ENCODE assay signal across 8 cellular contexts in genomic region chr12:42237853-42238239, GRCh38. TPM values are rescaled to one million over a fixed set of nuclear protein-coding genes. Genes with fewer than 3 reads are reported as not detected.
DNase-seq lines count a peak whose midpoint lies in the region; ATAC-seq and TF ChIP-seq lines count a peak whose summit lies in the region.

No MANE protein-coding gene starts in this region.

- POLR2A ChIA-PET in SK-N-SH (lab: Yijun Ruan, JAX): no interaction called here

- H3K9ac ChIP-seq in SK-N-SH: peak overlapping the region; percentile 80; the same call in 1 of the 2 replicates

- H3K4me3 ChIP-seq in SK-N-SH (ENCODE audit: low read depth in 2 of 2, low read length in 1 of 2) (peak overlapping the region; percentile 87 to 91), foreskin fibroblast (ENCODE audit: low read depth in 1 of 2, low read length in 2 of 2) (peak overlapping the region; percentile 76 to 87), sigmoid colon (peak overlapping the region; percentile 65 to 91 (median 88))

- H3K4me1 ChIP-seq in SK-N-SH (ENCODE audit: control insufficient read depth in 1 of 2, insufficient read depth in 2 of 2, low read depth in 1 of 2, low read length in 1 of 2) (peaks cover 0 to 17% of the 10 kb centered on the region in 2 experiments; a peak in 3 of 4 replicates), sigmoid colon (peaks cover 0 to 40% (median 26%) of the 10 kb centered on the region in 4 donors)

- H3K79me2 ChIP-seq in SK-N-SH (ENCODE audit: insufficient read depth): peaks cover 56% of the 10 kb centered on the region

- CTCF ChIA-PET in SK-N-SH (lab: Yijun Ruan, JAX): no interaction called here

- TF ChIP-seq EP300 in SK-N-SH (IDR thresholded peaks at IDR 0.05; ENCODE audit: borderline replicate concordance in 1 of 2, low read depth in 1 of 2, low read length in 1 of 2): no peak
- no peak for TF ChIP-seq EP300 in sigmoid colon (IDR thresholded peaks at IDR 0.05)

- H3K9me3 ChIP-seq in SK-N-SH: no peaks in the 10 kb centered on the region
- H3K9me3 ChIP-seq in sigmoid colon: no peaks in the 10 kb centered on the region

- no peaks in the 10 kb centered on the region for H3K9me2 ChIP-seq in SK-N-SH

- DNase-seq in SK-N-SH: no peak
- no peak for DNase-seq in foreskin fibroblast
- no peak for DNase-seq in sigmoid colon
- no peak for DNase-seq in middle frontal gyrus (ENCODE audit: extremely low spot score, low spot score)
- no peak for DNase-seq in cortex of kidney (lab: John Stamatoyannopoulos, UW)
- no peak for DNase-seq in SHP77 treated with DMSO at 0.1 percent for 48 hours (lab: John Stamatoyannopoulos, UW)

- H3K4me2 ChIP-seq in SK-N-SH: no peak overlapping the region; the same call in 1 of the 2 replicates

- H3F3A ChIP-seq in SK-N-SH (replicated peaks; ENCODE audit: insufficient read depth): peaks cover 4% of the 10 kb centered on the region

- intact Hi-C loops in sigmoid colon (cut with DNase I): loop anchor here (2.0 to 10.0 kb wide), 3 partner anchors 89 to 247 kb away; partner anchors contain the start of genes GXYLT1, PPHLN1 and ZCRB1

- ATAC-seq in GM18517 (IDR thresholded peaks at IDR 0.05; ENCODE audit: unreplicated experiment) (peak; percentile 30), HG02623 (IDR thresholded peaks at IDR 0.05; ENCODE audit: unreplicated experiment) (peak; percentile 31)

- H3K27ac ChIP-seq in SK-N-SH (ENCODE audit: low read depth in 2 of 2, low read length in 1 of 2): peak overlapping the region; percentile 78 to 96
- H3K27ac ChIP-seq in sigmoid colon: peak overlapping the region; percentile 91 to 98 (median 94)

- under 1% methylated on average over 22 of the region's 54 CpGs for WGBS in SK-N-SH (ENCODE audit: low lambda C conversion rate)
- 0 to 1% methylated on average over 54 of the region's 54 CpGs for WGBS in sigmoid colon, 2 donors

- H4K20me1 ChIP-seq in SK-N-SH (ENCODE audit: insufficient read depth): no peaks in the 10 kb centered on the region

- TF ChIP-seq CTCF in SK-N-SH (IDR thresholded peaks at IDR 0.05) (no peak), foreskin fibroblast (IDR thresholded peaks at IDR 0.05; ENCODE audit: low read depth, low read length) (no peak), sigmoid colon (IDR thresholded peaks at IDR 0.05) (no peak)

- no peak for TF ChIP-seq POLR2A in sigmoid colon (IDR thresholded peaks at IDR 0.05)

- H3K36me3 ChIP-seq in SK-N-SH (replicated peaks in 1 of 2; ENCODE audit: control insufficient read depth in 1 of 2, insufficient read depth in 2 of 2, low read length in 1 of 2): peaks cover 10 to 17% of the 10 kb centered on the region in 2 experiments
- H3K36me3 ChIP-seq in sigmoid colon: peaks cover 0 to 8% (median 0%) of the 10 kb centered on the region in 4 donors

- H3K27me3 ChIP-seq in SK-N-SH (ENCODE audit: insufficient read depth) (no peaks in the 10 kb centered on the region), sigmoid colon (no peaks in the 10 kb centered on the region)

- peak overlapping the region; percentile 69; the same call in 1 of the 2 replicates for H2AFZ ChIP-seq in SK-N-SH (ENCODE audit: low read depth)

- TF ChIP-seq RAD21 in SK-N-SH (IDR thresholded peaks at IDR 0.05; ENCODE audit: low read length): no peak

TF ChIP-seq in SK-N-SH, 30 proteins besides CTCF, POLR2A, EP300 and RAD21:
- no peak for TF ChIP-seq YY1 (IDR thresholded peaks at IDR 0.05; ENCODE audit: low read depth)
- no peak for TF ChIP-seq FOXM1 (IDR thresholded peaks at IDR 0.05; ENCODE audit: low read depth)
- no peak for TF ChIP-seq MXI1 (IDR thresholded peaks at IDR 0.05; ENCODE audit: low read depth, low read length)
- TF ChIP-seq GABPA (IDR thresholded peaks at IDR 0.05; ENCODE audit: low read depth): no peak

RNA-seq across cellular contexts. Expression of gene YAF2, which starts 0.2 kb away (rescaled TPM):
- polyA plus RNA-seq in SK-N-SH (2012; rRNA removed) (5.3 and 6.7 TPM in 2 replicates), sigmoid colon (10 to 100 TPM in 2 of 3 donors, 1 to 10 TPM in 1; 8.6 to 12.6 (median 12.5) TPM)
- polyA plus RNA-seq in SK-N-SH (2012; cell fraction: cytosol; rRNA removed): 6.9 and 8.7 TPM in 2 replicates
- polyA plus RNA-seq in SK-N-SH (2012; cell fraction: nucleus; rRNA removed): 6.8 and 12.7 TPM in 2 replicates
- 10 to 100 TPM; 29.6 to 52.8 (median 43.1) TPM for total RNA-seq in sigmoid colon
